ENCODE assay signal across 17 cellular contexts in the genomic region with DNA sequence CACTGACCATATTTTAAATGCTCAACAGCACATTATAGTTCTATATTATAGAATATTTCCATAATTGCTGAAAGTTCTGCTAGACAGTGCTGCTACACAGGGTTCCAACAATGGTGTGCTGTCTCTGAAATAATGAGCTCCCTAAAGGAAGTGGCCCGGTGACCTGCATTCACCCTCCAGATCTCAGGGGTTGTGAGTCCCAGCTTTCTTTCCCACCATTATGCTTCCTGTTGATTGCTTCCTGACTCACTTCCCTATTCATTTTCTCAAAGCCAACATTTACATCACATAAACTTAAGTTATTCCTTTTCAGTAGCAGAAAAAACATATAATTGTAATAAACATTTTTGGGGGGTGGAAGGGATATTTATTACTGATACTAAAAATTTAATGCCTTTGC. TPM values are rescaled to one million over a fixed set of nuclear protein-coding genes. Genes with fewer than 3 reads are reported as not detected.
DNase-seq lines count a peak whose midpoint lies in the region; ATAC-seq, FAIRE-seq and TF ChIP-seq lines count a peak whose summit lies in the region.
"Had no signal": no experiment of that assay in that cellular context is flagged by ENCODE, and none has a peak within 500 bp of the region (broad histone marks: within the 10 kb centered on the region; RNA-seq: fewer than 3 reads in every experiment).

No MANE protein-coding gene starts in this region.

- H3K9ac ChIP-seq in endothelial cell of umbilical vein (replicated peaks; ENCODE audit: extremely low read depth, insufficient read depth, low read length), result peak overlapping the region; percentile 45
- H3K9ac ChIP-seq in skeletal muscle satellite cell (ENCODE audit: low read depth, low read length), result peak overlapping the region; percentile 97

- CTCF ChIA-PET in endothelial cell of umbilical vein (lab: Charles Lee), result interaction anchor here (0.9 to 5.1 kb wide), 14 partner anchors 9 to 1030 kb away, joined by 3 to 30 read pairs (median 4); a partner anchor contains a TSS

- no peaks in the 10 kb centered on the region for H4K20me1 ChIP-seq in endothelial cell of umbilical vein (replicated peaks; ENCODE audit: control insufficient read depth, extremely low read depth, insufficient read depth, low read length)

- peak; percentile 95 for FAIRE-seq in endothelial cell of umbilical vein (lab: Jason Lieb, UNC)

- H2AFZ ChIP-seq in endothelial cell of umbilical vein (ENCODE audit: low read depth, low read length), result no peak overlapping the region

- peaks cover 10 to 12% of the 10 kb centered on the region in 2 donors for H3K4me1 Mint-ChIP-seq in natural killer cell
- H3K4me1 Mint-ChIP-seq in natural killer cell treated with Interleukin-12 subunit alpha and Interleukin-12 subunit beta and Interleukin-15 and Interleukin-18, amount 100 ng/mL, for 72 hours (ENCODE audit: low read depth in 2 of 2), result peaks cover 13 to 21% of the 10 kb centered on the region in 2 donors

- no peak overlapping the region for H3K27ac Mint-ChIP-seq in natural killer cell
- H3K27ac Mint-ChIP-seq in natural killer cell treated with Interleukin-12 subunit alpha and Interleukin-12 subunit beta and Interleukin-15 and Interleukin-18, amount 100 ng/mL, for 72 hours, result no peak overlapping the region
- H3K27ac Mint-ChIP-seq: T-helper 1 cell treated with Interleukin-12 subunit alpha and Interleukin-12 subunit beta and Interleukin-4 antibody, amounts not matched to agents 30 μg/mL and 1 μg/mL, for 36 hours had no signal

- H3K27ac ChIP-seq in endothelial cell of umbilical vein (ENCODE audit: insufficient read depth, low read depth, low read length), result peak overlapping the region; percentile 81
- H3K27ac ChIP-seq: breast epithelium, suprapubic skin had no signal

- TF ChIP-seq CTCF in natural killer cell (IDR thresholded peaks at IDR 0.05) (no peak), endothelial cell of umbilical vein (IDR thresholded peaks at IDR 0.05; ENCODE audit: extremely low read depth in 1 of 2, insufficient read depth in 1 of 2, low read depth in 1 of 2, low read length in 2 of 2) (no peak)

- BruUV-seq in endothelial cell of umbilical vein (replicated peaks; lab: Mats Ljungman, UMichigan), result no TSS peak

- H3K27me3 ChIP-seq in endothelial cell of umbilical vein (ENCODE audit: control insufficient read depth in 2 of 2, insufficient read depth in 2 of 2, low read length in 2 of 2), result no peaks in the 10 kb centered on the region
- no peaks in the 10 kb centered on the region for H3K27me3 ChIP-seq in skeletal muscle satellite cell (ENCODE audit: control insufficient read depth, insufficient read depth, low read length)
- H3K27me3 ChIP-seq: breast epithelium, suprapubic skin had no signal

- H3K4me3 ChIP-seq in endothelial cell of umbilical vein (replicated peaks in 1 of 3; ENCODE audit: insufficient read depth in 1 of 3, low read depth in 1 of 3, low read length in 3 of 3), result no peak overlapping the region
- H3K4me3 ChIP-seq in skeletal muscle satellite cell (ENCODE audit: low read length), result no peak overlapping the region
- H3K4me3 ChIP-seq: breast epithelium, suprapubic skin had no signal

- H3K9me1 ChIP-seq in endothelial cell of umbilical vein (replicated peaks; ENCODE audit: control insufficient read depth, extremely low read depth, insufficient read depth, low read length), result no peaks in the 10 kb centered on the region

- dilution Hi-C loops in endothelial cell of umbilical vein (cut with MboI; ENCODE audit: extremely low pct_ligation_motif_present, low sequenced_read_pairs), result no loop called here

- POLR2A ChIA-PET in endothelial cell of umbilical vein (lab: Charles Lee), result no interaction called here

- intact Hi-C loops in natural killer cell (cut with micrococcal nuclease) (loop anchor here (10.0 kb wide), 1 partner anchor 556 kb away; the partner anchor contains the start of gene REV3L), endothelial cell of umbilical vein (cut with micrococcal nuclease) (loop anchor here (5.0 to 10.0 kb wide), 3 partner anchors 239 to 676 kb away; no protein-coding TSS in a partner anchor)

- DNase-seq in natural killer cell, result no peak
- no peak for DNase-seq in natural killer cell treated with Interleukin-12 subunit alpha and Interleukin-12 subunit beta and Interleukin-15 and Interleukin-18, amount 100 ng/mL, for 72 hours (ENCODE audit: low spot score)
- peak; percentile 21 for DNase-seq in MV-4-11 (lab: John Stamatoyannopoulos, UW)
- peak; percentile 91 for DNase-seq in endothelial cell of umbilical vein (ENCODE audit: low read depth, low spot score)
- DNase-seq in NCI-H187 treated with DMSO at 0.1 percent for 48 hours (lab: John Stamatoyannopoulos, UW), result no peak
- DNase-seq in retina, result no peak
- DNase-seq: activated CD4-positive, alpha-beta T cell treated with anti-CD3 and anti-CD28 coated beads for 1 hour; activated naive CD4-positive, alpha-beta T cell; DMS53; left colon; stimulated activated CD4-positive, alpha-beta T cell treated with anti-CD3 and anti-CD28 coated beads, Interleukin-1b, Interleukin-23, amount 100 ng/mL, for 48 hours had no signal

- H3K9me3 ChIP-seq in endothelial cell of umbilical vein (replicated peaks; ENCODE audit: control insufficient read depth, insufficient read depth, low read length) (no peaks in the 10 kb centered on the region), skeletal muscle satellite cell (replicated peaks; ENCODE audit: low read length) (no peaks in the 10 kb centered on the region)
- H3K9me3 ChIP-seq: breast epithelium, suprapubic skin had no signal

- TF ChIP-seq POLR2A in endothelial cell of umbilical vein (IDR thresholded peaks at IDR 0.05; ENCODE audit: low read depth, low read length), result no peak

- peak overlapping the region; percentile 38 for H3K4me3 Mint-ChIP-seq in natural killer cell
- no peak overlapping the region for H3K4me3 Mint-ChIP-seq in natural killer cell treated with Interleukin-12 subunit alpha and Interleukin-12 subunit beta and Interleukin-15 and Interleukin-18, amount 100 ng/mL, for 72 hours
- H3K4me3 Mint-ChIP-seq: T-helper 1 cell treated with Interleukin-12 subunit alpha and Interleukin-12 subunit beta and Interleukin-4 antibody, amounts not matched to agents 30 μg/mL and 1 μg/mL, for 36 hours had no signal

- ATAC-seq in natural killer cell (no peak), HG03025 (IDR thresholded peaks at IDR 0.05; ENCODE audit: low FRiP score, unreplicated experiment) (no peak)
- no peak for ATAC-seq in natural killer cell treated with Interleukin-12 subunit alpha and Interleukin-12 subunit beta and Interleukin-15 and Interleukin-18, amount 100 ng/mL, for 72 hours
- ATAC-seq: left colon, Panc1 had no signal

- no peaks in the 10 kb centered on the region for H3K36me3 ChIP-seq in endothelial cell of umbilical vein (ENCODE audit: control insufficient read depth in 2 of 2, extremely low read depth in 1 of 2, insufficient read depth in 2 of 2, low read length in 2 of 2)
- no peaks in the 10 kb centered on the region for H3K36me3 ChIP-seq in skeletal muscle satellite cell (ENCODE audit: insufficient read depth, low read length)
- H3K36me3 ChIP-seq: breast epithelium, suprapubic skin had no signal

- H3K4me1 ChIP-seq in endothelial cell of umbilical vein (ENCODE audit: control insufficient read depth, extremely low read depth, insufficient read depth, low read length) (peaks cover 47% of the 10 kb centered on the region), skeletal muscle satellite cell (ENCODE audit: control insufficient read depth, insufficient read depth, low read length) (peaks cover 85% of the 10 kb centered on the region)

- H3K27me3 Mint-ChIP-seq in natural killer cell (ENCODE audit: low read depth in 2 of 2), result no peaks in the 10 kb centered on the region
- peaks cover 0 to 6% of the 10 kb centered on the region in 2 donors for H3K27me3 Mint-ChIP-seq in natural killer cell treated with Interleukin-12 subunit alpha and Interleukin-12 subunit beta and Interleukin-15 and Interleukin-18, amount 100 ng/mL, for 72 hours

- no peaks in the 10 kb centered on the region for H3K79me2 ChIP-seq in endothelial cell of umbilical vein (ENCODE audit: control insufficient read depth, insufficient read depth, low read length)

- H3K36me3 Mint-ChIP-seq in natural killer cell, result no peaks in the 10 kb centered on the region
- H3K36me3 Mint-ChIP-seq in natural killer cell treated with Interleukin-12 subunit alpha and Interleukin-12 subunit beta and Interleukin-15 and Interleukin-18, amount 100 ng/mL, for 72 hours, result no peaks in the 10 kb centered on the region

- H3K4me2 ChIP-seq in endothelial cell of umbilical vein (ENCODE audit: insufficient read depth, low read length), result peak overlapping the region; percentile 52
- H3K4me2 ChIP-seq in skeletal muscle satellite cell (ENCODE audit: low read length), result no peak overlapping the region

- H3K9me3 Mint-ChIP-seq in natural killer cell, result no peaks in the 10 kb centered on the region
- no peaks in the 10 kb centered on the region for H3K9me3 Mint-ChIP-seq in natural killer cell treated with Interleukin-12 subunit alpha and Interleukin-12 subunit beta and Interleukin-15 and Interleukin-18, amount 100 ng/mL, for 72 hours
- H3K9me3 Mint-ChIP-seq: T-helper 1 cell treated with Interleukin-12 subunit alpha and Interleukin-12 subunit beta and Interleukin-4 antibody, amounts not matched to agents 30 μg/mL and 1 μg/mL, for 36 hours had no signal

RNA-seq across cellular contexts. Expression of gene CCN6, which starts 13.0 kb away (rescaled TPM):
- not detected for total RNA-seq in natural killer cell
- not detected for total RNA-seq in natural killer cell treated with Interleukin-12 subunit alpha and Interleukin-12 subunit beta and Interleukin-15 and Interleukin-18, amount 100 ng/mL, for 72 hours
- total RNA-seq in endothelial cell of umbilical vein, result not detected in 2 replicates
- not detected in 2 replicates for polyA plus RNA-seq in endothelial cell of umbilical vein
- polyA plus RNA-seq in endothelial cell of umbilical vein (2011; cell fraction: cytosol; rRNA removed), result not detected in 2 replicates
- polyA plus RNA-seq in endothelial cell of umbilical vein (2011; cell fraction: nucleus; rRNA removed), result not detected in 2 replicates
- polyA plus RNA-seq in endothelial cell of umbilical vein (2012), result 0.08 and 0.12 TPM in 2 replicates
- not detected in 2 replicates for polyA minus RNA-seq in endothelial cell of umbilical vein
- polyA minus RNA-seq in endothelial cell of umbilical vein (2011; cell fraction: cytosol; rRNA and poly(A)+ RNA removed), result not detected
- polyA minus RNA-seq in endothelial cell of umbilical vein (2011; cell fraction: nucleus; rRNA and poly(A)+ RNA removed), result not detected in 2 replicates
- total RNA-seq in skeletal muscle satellite cell (2012; rRNA removed), result not detected in 2 replicates
- total RNA-seq: breast epithelium, left colon had no signal

RNA-seq across cellular contexts. Expression of gene TUBE1, which starts 46.3 kb away (rescaled TPM):
- total RNA-seq in natural killer cell (10 to 100 TPM; 15.6 to 31.2 (median 23.7) TPM), endothelial cell of umbilical vein (14.0 and 15.8 TPM in 2 replicates)
- 10 to 100 TPM; 26.4 to 28.4 TPM for total RNA-seq in natural killer cell treated with Interleukin-12 subunit alpha and Interleukin-12 subunit beta and Interleukin-15 and Interleukin-18, amount 100 ng/mL, for 72 hours
- 5.3 and 6.7 TPM in 2 replicates for polyA plus RNA-seq in endothelial cell of umbilical vein
- polyA plus RNA-seq in endothelial cell of umbilical vein (2011; cell fraction: cytosol; rRNA removed), result 6.7 and 7.1 TPM in 2 replicates
- polyA plus RNA-seq in endothelial cell of umbilical vein (2011; cell fraction: nucleus; rRNA removed), result 30.6 and 33.7 TPM in 2 replicates
- 11.0 and 16.9 TPM in 2 replicates for polyA plus RNA-seq in endothelial cell of umbilical vein (2012)
- 7.3 and 11.0 TPM in 2 replicates for polyA minus RNA-seq in endothelial cell of umbilical vein
- 6.3 TPM for polyA minus RNA-seq in endothelial cell of umbilical vein (2011; cell fraction: cytosol; rRNA and poly(A)+ RNA removed)
- 36.4 and 40.0 TPM in 2 replicates for polyA minus RNA-seq in endothelial cell of umbilical vein (2011; cell fraction: nucleus; rRNA and poly(A)+ RNA removed)
- total RNA-seq in skeletal muscle satellite cell (2012; rRNA removed), result 20.3 and 23.8 TPM in 2 replicates

RNA-seq across cellular contexts. Expression of gene FAM229B, which starts 46.5 kb away (rescaled TPM):
- total RNA-seq in natural killer cell (1 to 10 TPM in 1 of 3 donors, under 1 TPM in 2; 0.97 to 1.1 (median 0.99) TPM), endothelial cell of umbilical vein (10.1 and 10.6 TPM in 2 replicates)
- total RNA-seq in natural killer cell treated with Interleukin-12 subunit alpha and Interleukin-12 subunit beta and Interleukin-15 and Interleukin-18, amount 100 ng/mL, for 72 hours, result 1 to 10 TPM; 2.7 to 5.3 TPM
- polyA plus RNA-seq in endothelial cell of umbilical vein, result 9.0 and 9.1 TPM in 2 replicates
- polyA plus RNA-seq in endothelial cell of umbilical vein (2011; cell fraction: cytosol; rRNA removed), result 13.0 and 14.5 TPM in 2 replicates
- 5.2 and 7.7 TPM in 2 replicates for polyA plus RNA-seq in endothelial cell of umbilical vein (2011; cell fraction: nucleus; rRNA removed)
- 14.9 and 22.9 TPM in 2 replicates for polyA plus RNA-seq in endothelial cell of umbilical vein (2012)
- 3.9 and 8.3 TPM in 2 replicates for polyA minus RNA-seq in endothelial cell of umbilical vein
- 2.4 TPM for polyA minus RNA-seq in endothelial cell of umbilical vein (2011; cell fraction: cytosol; rRNA and poly(A)+ RNA removed)
- polyA minus RNA-seq in endothelial cell of umbilical vein (2011; cell fraction: nucleus; rRNA and poly(A)+ RNA removed), result 0.72 TPM in 2 replicates
- total RNA-seq in skeletal muscle satellite cell (2012; rRNA removed), result 9.1 and 9.8 TPM in 2 replicates

Comparison
In these comparisons a context has a peak if more than half of its experiments do, and no peak if none do; other contexts are left out.
1. DNase-seq: peak in MV-4-11 (single experiment) and endothelial cell of umbilical vein (single experiment); none in natural killer cell (single experiment), natural killer cell treated with Interleukin-12 subunit alpha and Interleukin-12 subunit beta and Interleukin-15 and Interleukin-18, amount 100 ng/mL, for 72 hours (single experiment), NCI-H187 treated with DMSO at 0.1 percent for 48 hours (single experiment) and retina (single experiment).